Comparison of ENCODE assay signal across 1 cellular context in genomic region chr3:101573449-101574387, GRCh38.
A peak's percentile ranks its signal among the peaks of the same experiment; 100 is the strongest.
TF ChIP-seq lines count a peak whose summit lies in the region.

PCNP (plus strand) TSS chr3:101574180; CDS start chr3:101574216, 36 bp downstream.

TF ChIP-seq in K562, 482 proteins besides CTCF, POLR2A, EP300 and RAD21 (continued from another document and continues in another):
- peak; percentile 69 to 96 (median 95) for TF ChIP-seq YY1 (IDR thresholded peaks at IDR 0.05; ENCODE audit: borderline replicate concordance in 1 of 3, control insufficient read depth in 1 of 3, extremely low read depth in 1 of 3, insufficient read depth in 3 of 3, insufficient read length in 1 of 3, insufficient replicate concordance in 2 of 3, low read depth in 1 of 3, low read length in 2 of 3)
- peak; percentile 84; the same call in 1 of the 2 replicates for TF ChIP-seq ATF2 (CRISPR knock-in tag; IDR thresholded peaks at IDR 0.05)
- TF ChIP-seq ZMIZ1 (IDR thresholded peaks at IDR 0.05; ENCODE audit: low read depth in 2 of 2, low read length in 2 of 2): 0 out of 4 replicates have a peak, but pooled peaks of 1 of the 2 experiments have one; percentile 52
- TF ChIP-seq GTF3C2 (IDR thresholded peaks at IDR 0.05; ENCODE audit: borderline replicate concordance, extremely low read depth, insufficient read length): no peak
- TF ChIP-seq THRB (CRISPR knock-in tag; conservative IDR thresholded peaks at IDR 0.05): no peak
- TF ChIP-seq PRDM10 (IDR thresholded peaks at IDR 0.05; ENCODE audit: partially characterized antibody): peak; percentile 10
- TF ChIP-seq MECOM (CRISPR knock-in tag; IDR thresholded peaks at IDR 0.05): 0 out of 2 replicates have a peak, but pooled peaks have one; percentile 16
- TF ChIP-seq MEIS2 (IDR thresholded peaks at IDR 0.05; ENCODE audit: partially characterized antibody): peak; percentile 62
- TF ChIP-seq NCOA6 (IDR thresholded peaks at IDR 0.05): no peak
- no peak for TF ChIP-seq HSF4 (CRISPR knock-in tag; IDR thresholded peaks at IDR 0.05; ENCODE audit: borderline replicate concordance)
- TF ChIP-seq MAFF (IDR thresholded peaks at IDR 0.05; ENCODE audit: low read length): peak; percentile 86
- TF ChIP-seq POLR2G (IDR thresholded peaks at IDR 0.05; ENCODE audit: low read depth, low read length): peak; percentile 96
- TF ChIP-seq SRF (CRISPR knock-in tag; IDR thresholded peaks at IDR 0.05): peak in 1 of 2 experiments; percentile 85; a peak in 2 of 4 replicates
- peak; percentile 76 for TF ChIP-seq MAX (CRISPR knock-in tag; IDR thresholded peaks at IDR 0.05)
- peak; percentile 76; the same call in 1 of the 2 replicates for TF ChIP-seq PHF8 (IDR thresholded peaks at IDR 0.05; ENCODE audit: borderline replicate concordance, low read length)
- TF ChIP-seq SMARCA4 (IDR thresholded peaks at IDR 0.05): no peak
- peak; percentile 76; the same call in 1 of the 2 replicates for TF ChIP-seq CXXC5 (CRISPR knock-in tag; IDR thresholded peaks at IDR 0.05)
- peak; percentile 62 for TF ChIP-seq ASH1L (IDR thresholded peaks at IDR 0.05; ENCODE audit: borderline replicate concordance, low read depth, partially characterized antibody)
- TF ChIP-seq ZNF696 (CRISPR knock-in tag; conservative IDR thresholded peaks at IDR 0.05): no peak
- TF ChIP-seq JUN (IDR thresholded peaks at IDR 0.05; ENCODE audit: borderline replicate concordance, low read depth, low read length): peak; percentile 85
- peak; percentile 68; the same call in 1 of the 2 replicates for TF ChIP-seq JUN (CRISPR knock-in tag; IDR thresholded peaks at IDR 0.05; ENCODE audit: borderline replicate concordance)
- peak; percentile 62 for TF ChIP-seq MXI1 (IDR thresholded peaks at IDR 0.05; ENCODE audit: low read depth, low read length)
- TF ChIP-seq RBFOX2 (IDR thresholded peaks at IDR 0.05; ENCODE audit: low read depth, low read length): peak; percentile 96
- TF ChIP-seq CHAMP1 (IDR thresholded peaks at IDR 0.05): peak; percentile 78; the same call in 1 of the 2 replicates
- peak; percentile 36; the same call in 1 of the 2 replicates for TF ChIP-seq KLF16 (IDR thresholded peaks at IDR 0.05)
- peak; percentile 96 for TF ChIP-seq GABPA (tag; conservative IDR thresholded peaks at IDR 0.05; ENCODE audit: low read depth)
- TF ChIP-seq ZNF77 (CRISPR knock-in tag; IDR thresholded peaks at IDR 0.05): no peak
- peak; percentile 64 for TF ChIP-seq L3MBTL2 (IDR thresholded peaks at IDR 0.05)
- TF ChIP-seq NKRF (IDR thresholded peaks at IDR 0.05; ENCODE audit: borderline replicate concordance): peak; percentile 97
- TF ChIP-seq ZNF175 (CRISPR knock-in tag; IDR thresholded peaks at IDR 0.05; ENCODE audit: low read depth): peak; percentile 34; the same call in 1 of the 2 replicates
- TF ChIP-seq C11orf30 (IDR thresholded peaks at IDR 0.05; ENCODE audit: low read depth): peak; percentile 99
- TF ChIP-seq MAZ (CRISPR knock-in tag; conservative IDR thresholded peaks at IDR 0.05 in 1 of 2, IDR thresholded peaks at IDR 0.05 in 1 of 2): peak in 1 of 2 experiments; percentile 35; a peak in 3 of 4 replicates
- peak; percentile 32; the same call in 1 of the 2 replicates for TF ChIP-seq SP1 (CRISPR knock-in tag; IDR thresholded peaks at IDR 0.05)
